In genomic region chr1:109282952-109283747, GRCh38 we compare ENCODE assay signal across 8 cellular contexts. TPM values are rescaled to one million over a fixed set of nuclear protein-coding genes. Genes with fewer than 3 reads are reported as not detected.
DNase-seq lines count a peak whose midpoint lies in the region; ATAC-seq and TF ChIP-seq lines count a peak whose summit lies in the region.

PSRC1 (minus strand) TSS chr1:109283145.

- H3K9me3 ChIP-seq in colonic mucosa = no peaks in the 10 kb centered on the region

- H3K27ac ChIP-seq in colonic mucosa (peak within 1 kb of the TSS; percentile 93), layer of hippocampus (ENCODE audit: low read depth, low read length) (peak within 1 kb of the TSS; percentile 93)

- no peaks in the 10 kb centered on the region; the same call in 1 of the 2 replicates for H3K36me3 ChIP-seq in BJ (ENCODE audit: control insufficient read depth, insufficient read depth, low read length)
- H3K36me3 ChIP-seq in colonic mucosa = no peaks in the 10 kb centered on the region

- DNase-seq in BJ (ENCODE audit: low read depth) (peak; percentile 85), GM19238 (ENCODE audit: insufficient read length, low spot score) (peak; percentile 98), NCI-H524 (lab: John Stamatoyannopoulos, UW) (peak; percentile 95 to 96), colonic mucosa (peak; percentile 99)
- DNase-seq in activated CD4-positive, alpha-beta T cell treated with anti-CD3 and anti-CD28 coated beads for 36 hours = peak; percentile 95
- DNase-seq in stimulated activated CD4-positive, alpha-beta T cell treated with anti-CD3 and anti-CD28 coated beads, Interleukin-1b, Interleukin-23, amount 100 ng/mL, for 4 hours (ENCODE audit: low read depth in 2 of 2) = peak; percentile 82 to 84

- peaks cover 11% of the 10 kb centered on the region for H3K4me1 ChIP-seq in colonic mucosa

- ATAC-seq in HG03442 (IDR thresholded peaks at IDR 0.05; ENCODE audit: unreplicated experiment) = peak; percentile 93
- ATAC-seq in activated CD4-positive, alpha-beta T cell treated with anti-CD3 and anti-CD28 coated beads for 36 hours = peak; percentile 98

- peak within 1 kb of the TSS; percentile 78 to 88 for H3K9ac ChIP-seq in colonic mucosa (ENCODE audit: low read depth in 2 of 2, low read length in 2 of 2)

- no peaks in the 10 kb centered on the region for H3K9me3 Mint-ChIP-seq in activated CD4-positive, alpha-beta T cell treated with anti-CD3 and anti-CD28 coated beads for 36 hours (ENCODE audit: low read depth)

- H3K4me3 ChIP-seq in BJ (ENCODE audit: low read depth, low read length) (peak within 1 kb of the TSS; percentile 83), colonic mucosa (peak within 1 kb of the TSS; percentile 57)

- peaks cover 4% of the 10 kb centered on the region for H3K36me3 Mint-ChIP-seq in activated CD4-positive, alpha-beta T cell treated with anti-CD3 and anti-CD28 coated beads for 36 hours (ENCODE audit: low read depth)

- H3K27me3 ChIP-seq in BJ (ENCODE audit: control insufficient read depth, insufficient read depth, low read length) (no peaks in the 10 kb centered on the region), colonic mucosa (no peaks in the 10 kb centered on the region), layer of hippocampus (ENCODE audit: control insufficient read depth, insufficient read depth, low read length) (no peaks in the 10 kb centered on the region)

- intact Hi-C loops in activated CD4-positive, alpha-beta T cell treated with anti-CD3 and anti-CD28 coated beads for 36 hours (cut with DNase I, micrococcal nuclease) = loop anchor here (1.0 to 5.0 kb wide), 11 partner anchors 20 to 751 kb away; partner anchors contain the start of genes CYB561D1 (in 2 of the 2), ATXN7L2 (in 1 of the 2), CELSR2 (in 1 of the 2) and PSMA5 (in 1 of the 2)
- intact Hi-C loops in colonic mucosa (cut with DNase I) = loop anchor here (5.0 kb wide), 1 partner anchor 114 kb away; the partner anchor contains the start of gene SORT1

- H3K4me1 Mint-ChIP-seq in activated CD4-positive, alpha-beta T cell treated with anti-CD3 and anti-CD28 coated beads for 36 hours = peaks cover 11% of the 10 kb centered on the region

- CTCF ChIA-PET in BJ (lab: Yijun Ruan, JAX) = interaction anchor here (0.9 to 2.1 kb wide), 14 partner anchors 10 to 375 kb away, joined by 3 to 15 read pairs (median 4); partner anchors contain the start of gene SORT1
- CTCF ChIA-PET in activated CD4-positive, alpha-beta T cell treated with anti-CD3 and anti-CD28 coated beads for 36 hours (lab: Charles Lee) = interaction anchor here (0.6 to 1.8 kb wide), 23 partner anchors 13 to 372 kb away, joined by 3 to 29 read pairs (median 4); partner anchors contain the start of gene SARS1

- H3K27ac Mint-ChIP-seq in activated CD4-positive, alpha-beta T cell treated with anti-CD3 and anti-CD28 coated beads for 36 hours = peak within 1 kb of the TSS; percentile 90

- TF ChIP-seq CTCF in BJ (IDR thresholded peaks at IDR 0.05; ENCODE audit: insufficient read depth, low read depth, low read length) (peak; percentile 64), colonic mucosa (IDR thresholded peaks at IDR 0.05) (peak; percentile 33)

- H3K4me3 Mint-ChIP-seq in activated CD4-positive, alpha-beta T cell treated with anti-CD3 and anti-CD28 coated beads for 36 hours = peak within 1 kb of the TSS; percentile 86

- POLR2A ChIA-PET in BJ (lab: Charles Lee) = no interaction called here
- POLR2A ChIA-PET in activated CD4-positive, alpha-beta T cell treated with anti-CD3 and anti-CD28 coated beads for 36 hours (lab: Charles Lee) = interaction anchor here (0.6 to 1.6 kb wide), 7 partner anchors 17 to 250 kb away, joined by 3 to 6 read pairs (median 3); partner anchors contain the start of genes ATXN7L2 and PSMA5

- no peaks in the 10 kb centered on the region for H3K27me3 Mint-ChIP-seq in activated CD4-positive, alpha-beta T cell treated with anti-CD3 and anti-CD28 coated beads for 36 hours

RNA-seq across cellular contexts. Expression of gene PSRC1, which starts in this region (rescaled TPM):
- polyA plus RNA-seq in BJ (2011; rRNA removed) = 17.9 and 25.9 TPM in 2 replicates
- polyA minus RNA-seq in BJ (2011; rRNA and poly(A)+ RNA removed) = 13.2 and 14.0 TPM in 2 replicates
- 10 to 100 TPM; 17.6 to 18.4 TPM for total RNA-seq in activated CD4-positive, alpha-beta T cell treated with anti-CD3 and anti-CD28 coated beads for 36 hours
- 10 to 100 TPM in 1 of 2 donors, 1 to 10 TPM in 1; 6.5 to 36.0 TPM for total RNA-seq in colonic mucosa

Comparison
In these comparisons a context has a peak if more than half of its experiments do, and no peak if none do; other contexts are left out.
1. Peak in every context shown above with its lines: DNase-seq, ATAC-seq, H3K4me3 ChIP-seq and H3K27ac ChIP-seq.